ENCODE assay signal across 1 cellular context in the genomic region with DNA sequence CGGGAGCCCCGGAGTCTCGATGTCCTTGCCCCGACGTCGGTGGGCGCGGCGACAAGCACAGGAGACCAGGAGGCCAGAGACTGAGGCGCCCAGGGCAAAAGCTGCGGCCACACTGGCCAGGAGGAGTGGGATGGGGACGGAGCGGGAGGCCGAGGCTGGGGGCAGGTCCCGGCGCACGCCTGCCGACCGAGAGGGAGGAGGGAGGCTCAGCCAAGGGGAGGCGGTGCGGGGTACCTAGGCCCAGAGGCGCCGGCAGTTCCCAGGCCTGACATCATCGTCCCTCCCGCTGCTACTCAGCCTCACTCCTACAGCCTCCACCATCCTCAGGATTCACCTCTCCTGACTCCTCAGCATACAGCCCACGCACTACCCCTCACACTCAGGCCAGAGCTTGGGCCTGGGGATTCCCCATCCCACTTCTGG.
TF ChIP-seq lines count a peak whose summit lies in the region.

No MANE protein-coding gene starts in this region.

TF ChIP-seq in H1, 55 proteins besides CTCF, POLR2A, EP300 and RAD21:
- TF ChIP-seq ZNF274 (IDR thresholded peaks at IDR 0.05; ENCODE audit: borderline replicate concordance, extremely low read depth, low read length) (no peak), HDAC6 (IDR thresholded peaks at IDR 0.05; ENCODE audit: low read depth, low read length) (no peak), RBBP5 (IDR thresholded peaks at IDR 0.05; ENCODE audit: borderline replicate concordance, low read depth, low read length) (peak; percentile 45; the same call in 1 of the 2 replicates), KDM1A (IDR thresholded peaks at IDR 0.05; ENCODE audit: borderline replicate concordance, low read length) (0 out of 2 replicates have a peak, but pooled peaks have one; percentile 14), ATF3 (IDR thresholded peaks at IDR 0.05; ENCODE audit: insufficient read depth, low read depth, low read length) (no peak), CBX5 (IDR thresholded peaks at IDR 0.05; ENCODE audit: low read depth, low read length) (no peak), RNF2 (IDR thresholded peaks at IDR 0.05; ENCODE audit: borderline replicate concordance, low read depth, low read length, missing control alignments, poor library complexity, severe bottlenecking) (no peak), SRF (IDR thresholded peaks at IDR 0.05; ENCODE audit: low read depth, low read length) (no peak), CBX8 (IDR thresholded peaks at IDR 0.05; ENCODE audit: borderline replicate concordance, low read depth, low read length) (no peak), CTBP2 (IDR thresholded peaks at IDR 0.05; ENCODE audit: borderline replicate concordance, insufficient read depth, insufficient read length, low read length) (no peak), JUND (IDR thresholded peaks at IDR 0.05; ENCODE audit: low read length) (0 out of 2 replicates have a peak, but pooled peaks have one; percentile 19), TBP (IDR thresholded peaks at IDR 0.05; ENCODE audit: low read depth, low read length) (peak; percentile 31; the same call in 1 of the 2 replicates)
- TF ChIP-seq, protein P1, sequence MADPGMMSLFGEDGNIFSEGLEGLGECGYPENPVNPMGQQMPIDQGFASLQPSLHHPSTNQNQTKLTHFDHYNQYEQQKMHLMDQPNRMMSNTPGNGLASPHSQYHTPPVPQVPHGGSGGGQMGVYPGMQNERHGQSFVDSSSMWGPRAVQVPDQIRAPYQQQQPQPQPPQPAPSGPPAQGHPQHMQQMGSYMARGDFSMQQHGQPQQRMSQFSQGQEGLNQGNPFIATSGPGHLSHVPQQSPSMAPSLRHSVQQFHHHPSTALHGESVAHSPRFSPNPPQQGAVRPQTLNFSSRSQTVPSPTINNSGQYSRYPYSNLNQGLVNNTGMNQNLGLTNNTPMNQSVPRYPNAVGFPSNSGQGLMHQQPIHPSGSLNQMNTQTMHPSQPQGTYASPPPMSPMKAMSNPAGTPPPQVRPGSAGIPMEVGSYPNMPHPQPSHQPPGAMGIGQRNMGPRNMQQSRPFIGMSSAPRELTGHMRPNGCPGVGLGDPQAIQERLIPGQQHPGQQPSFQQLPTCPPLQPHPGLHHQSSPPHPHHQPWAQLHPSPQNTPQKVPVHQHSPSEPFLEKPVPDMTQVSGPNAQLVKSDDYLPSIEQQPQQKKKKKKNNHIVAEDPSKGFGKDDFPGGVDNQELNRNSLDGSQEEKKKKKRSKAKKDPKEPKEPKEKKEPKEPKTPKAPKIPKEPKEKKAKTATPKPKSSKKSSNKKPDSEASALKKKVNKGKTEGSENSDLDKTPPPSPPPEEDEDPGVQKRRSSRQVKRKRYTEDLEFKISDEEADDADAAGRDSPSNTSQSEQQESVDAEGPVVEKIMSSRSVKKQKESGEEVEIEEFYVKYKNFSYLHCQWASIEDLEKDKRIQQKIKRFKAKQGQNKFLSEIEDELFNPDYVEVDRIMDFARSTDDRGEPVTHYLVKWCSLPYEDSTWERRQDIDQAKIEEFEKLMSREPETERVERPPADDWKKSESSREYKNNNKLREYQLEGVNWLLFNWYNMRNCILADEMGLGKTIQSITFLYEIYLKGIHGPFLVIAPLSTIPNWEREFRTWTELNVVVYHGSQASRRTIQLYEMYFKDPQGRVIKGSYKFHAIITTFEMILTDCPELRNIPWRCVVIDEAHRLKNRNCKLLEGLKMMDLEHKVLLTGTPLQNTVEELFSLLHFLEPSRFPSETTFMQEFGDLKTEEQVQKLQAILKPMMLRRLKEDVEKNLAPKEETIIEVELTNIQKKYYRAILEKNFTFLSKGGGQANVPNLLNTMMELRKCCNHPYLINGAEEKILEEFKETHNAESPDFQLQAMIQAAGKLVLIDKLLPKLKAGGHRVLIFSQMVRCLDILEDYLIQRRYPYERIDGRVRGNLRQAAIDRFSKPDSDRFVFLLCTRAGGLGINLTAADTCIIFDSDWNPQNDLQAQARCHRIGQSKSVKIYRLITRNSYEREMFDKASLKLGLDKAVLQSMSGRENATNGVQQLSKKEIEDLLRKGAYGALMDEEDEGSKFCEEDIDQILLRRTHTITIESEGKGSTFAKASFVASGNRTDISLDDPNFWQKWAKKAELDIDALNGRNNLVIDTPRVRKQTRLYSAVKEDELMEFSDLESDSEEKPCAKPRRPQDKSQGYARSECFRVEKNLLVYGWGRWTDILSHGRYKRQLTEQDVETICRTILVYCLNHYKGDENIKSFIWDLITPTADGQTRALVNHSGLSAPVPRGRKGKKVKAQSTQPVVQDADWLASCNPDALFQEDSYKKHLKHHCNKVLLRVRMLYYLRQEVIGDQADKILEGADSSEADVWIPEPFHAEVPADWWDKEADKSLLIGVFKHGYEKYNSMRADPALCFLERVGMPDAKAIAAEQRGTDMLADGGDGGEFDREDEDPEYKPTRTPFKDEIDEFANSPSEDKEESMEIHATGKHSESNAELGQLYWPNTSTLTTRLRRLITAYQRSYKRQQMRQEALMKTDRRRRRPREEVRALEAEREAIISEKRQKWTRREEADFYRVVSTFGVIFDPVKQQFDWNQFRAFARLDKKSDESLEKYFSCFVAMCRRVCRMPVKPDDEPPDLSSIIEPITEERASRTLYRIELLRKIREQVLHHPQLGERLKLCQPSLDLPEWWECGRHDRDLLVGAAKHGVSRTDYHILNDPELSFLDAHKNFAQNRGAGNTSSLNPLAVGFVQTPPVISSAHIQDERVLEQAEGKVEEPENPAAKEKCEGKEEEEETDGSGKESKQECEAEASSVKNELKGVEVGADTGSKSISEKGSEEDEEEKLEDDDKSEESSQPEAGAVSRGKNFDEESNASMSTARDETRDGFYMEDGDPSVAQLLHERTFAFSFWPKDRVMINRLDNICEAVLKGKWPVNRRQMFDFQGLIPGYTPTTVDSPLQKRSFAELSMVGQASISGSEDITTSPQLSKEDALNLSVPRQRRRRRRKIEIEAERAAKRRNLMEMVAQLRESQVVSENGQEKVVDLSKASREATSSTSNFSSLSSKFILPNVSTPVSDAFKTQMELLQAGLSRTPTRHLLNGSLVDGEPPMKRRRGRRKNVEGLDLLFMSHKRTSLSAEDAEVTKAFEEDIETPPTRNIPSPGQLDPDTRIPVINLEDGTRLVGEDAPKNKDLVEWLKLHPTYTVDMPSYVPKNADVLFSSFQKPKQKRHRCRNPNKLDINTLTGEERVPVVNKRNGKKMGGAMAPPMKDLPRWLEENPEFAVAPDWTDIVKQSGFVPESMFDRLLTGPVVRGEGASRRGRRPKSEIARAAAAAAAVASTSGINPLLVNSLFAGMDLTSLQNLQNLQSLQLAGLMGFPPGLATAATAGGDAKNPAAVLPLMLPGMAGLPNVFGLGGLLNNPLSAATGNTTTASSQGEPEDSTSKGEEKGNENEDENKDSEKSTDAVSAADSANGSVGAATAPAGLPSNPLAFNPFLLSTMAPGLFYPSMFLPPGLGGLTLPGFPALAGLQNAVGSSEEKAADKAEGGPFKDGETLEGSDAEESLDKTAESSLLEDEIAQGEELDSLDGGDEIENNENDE (IDR thresholded peaks at IDR 0.05; ENCODE audit: insufficient replicate concordance, low read length) = no peak
- TF ChIP-seq, protein P2, sequence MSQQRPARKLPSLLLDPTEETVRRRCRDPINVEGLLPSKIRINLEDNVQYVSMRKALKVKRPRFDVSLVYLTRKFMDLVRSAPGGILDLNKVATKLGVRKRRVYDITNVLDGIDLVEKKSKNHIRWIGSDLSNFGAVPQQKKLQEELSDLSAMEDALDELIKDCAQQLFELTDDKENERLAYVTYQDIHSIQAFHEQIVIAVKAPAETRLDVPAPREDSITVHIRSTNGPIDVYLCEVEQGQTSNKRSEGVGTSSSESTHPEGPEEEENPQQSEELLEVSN (IDR thresholded peaks at IDR 0.05) = no peak; the same call in 1 of the 2 replicates
